In genomic region chr3:188448813-188449212, GRCh38 we compare ENCODE assay signal across 25 cellular contexts.
"Had no signal": no experiment of that assay in that cellular context is flagged by ENCODE, and none has a peak within 500 bp of the region (broad histone marks: within the 10 kb centered on the region; RNA-seq: fewer than 3 reads in every experiment).

No MANE protein-coding gene starts in this region.

- H3K27ac Mint-ChIP-seq: activated CD4-positive, alpha-beta T cell treated with anti-CD3 and anti-CD28 coated beads for 36 hours; activated CD8-positive, alpha-beta T cell treated with anti-CD3 and anti-CD28 coated beads for 36 hours; activated naive CD4-positive, alpha-beta T cell treated with anti-CD3 and anti-CD28 coated beads, Interleukin-2, amount 10 ng/mL, durations not matched to agents 7 days and 5 days; activated naive CD8-positive, alpha-beta T cell treated with anti-CD3 and anti-CD28 coated beads, Interleukin-2, amount 10 ng/mL, durations not matched to agents 7 days and 5 days; activated T-cell treated with anti-CD3 and anti-CD28 coated beads, Interleukin-2, amount 50 U/mL, for 72 hours; activated T-helper 2 cell treated with anti-CD3 and anti-CD28 coated beads, Interferon-gamma antibody, Interleukin-2, Interleukin-4, amounts not matched to agents 10 μg/mL and 5 μg/mL and 100 μg/mL, durations not matched to agents 14 hours and 24 hours and 36 hours; brain; T-cell had no signal

- DNase-seq: activated CD4-positive, alpha-beta T cell treated with anti-CD3 and anti-CD28 coated beads for 36 hours; activated CD4-positive, alpha-beta T cell treated with anti-CD3 and anti-CD28 coated beads, Interleukin-2, amount 50 U/mL, for 1 hour; activated CD8-positive, alpha-beta memory T cell treated with anti-CD3 and anti-CD28 coated beads, Interleukin-2, amount 50 U/mL, for 4 hours; activated CD8-positive, alpha-beta T cell treated with anti-CD3 and anti-CD28 coated beads for 36 hours; activated gamma-delta T cell treated with Interleukin-2 at 50 U/mL for 16 hours; activated naive CD4-positive, alpha-beta T cell treated with anti-CD3 and anti-CD28 coated beads, Interleukin-2, amount 10 ng/mL, durations not matched to agents 7 days and 5 days; activated naive CD8-positive, alpha-beta T cell treated with anti-CD3 and anti-CD28 coated beads, Interleukin-2, amount 10 ng/mL, durations not matched to agents 7 days and 5 days; activated T-cell treated with anti-CD3 and anti-CD28 coated beads, Interleukin-2, amount 50 U/mL, for 72 hours; amygdala; Karpas-422; MM.1S; NCI-H1105 treated with DMSO at 0.1 percent for 48 hours; NCI-H1436 treated with DMSO at 0.1 percent for 48 hours; NCI-H187; NCI-H2081; NCI-H510A treated with DMSO at 0.1 percent for 48 hours; NCI-H69; PC-9; SHP77 treated with DMSO at 0.1 percent for 48 hours; T-cell had no signal

- H3K4me1 Mint-ChIP-seq: brain had no signal

- H3K4me3 Mint-ChIP-seq: activated CD4-positive, alpha-beta T cell treated with anti-CD3 and anti-CD28 coated beads for 36 hours; activated CD8-positive, alpha-beta T cell treated with anti-CD3 and anti-CD28 coated beads for 36 hours; activated naive CD4-positive, alpha-beta T cell treated with anti-CD3 and anti-CD28 coated beads, Interleukin-2, amount 10 ng/mL, durations not matched to agents 7 days and 5 days; activated naive CD8-positive, alpha-beta T cell treated with anti-CD3 and anti-CD28 coated beads, Interleukin-2, amount 10 ng/mL, durations not matched to agents 7 days and 5 days; activated T-cell treated with anti-CD3 and anti-CD28 coated beads, Interleukin-2, amount 50 U/mL, for 72 hours; brain; central memory CD8-positive, alpha-beta T cell; T-cell had no signal

- H3K4me3 ChIP-seq: K562, PC-9 had no signal

- H3K27me3 Mint-ChIP-seq: activated CD4-positive, alpha-beta T cell treated with anti-CD3 and anti-CD28 coated beads for 36 hours; activated CD8-positive, alpha-beta T cell treated with anti-CD3 and anti-CD28 coated beads for 36 hours; activated naive CD4-positive, alpha-beta T cell treated with anti-CD3 and anti-CD28 coated beads, Interleukin-2, amount 10 ng/mL, durations not matched to agents 7 days and 5 days; activated naive CD8-positive, alpha-beta T cell treated with anti-CD3 and anti-CD28 coated beads, Interleukin-2, amount 10 ng/mL, durations not matched to agents 7 days and 5 days; central memory CD8-positive, alpha-beta T cell; T-cell had no signal

- H3K4me2 ChIP-seq: PC-9 had no signal

- ATAC-seq: activated CD4-positive, alpha-beta T cell treated with anti-CD3 and anti-CD28 coated beads for 36 hours; activated CD8-positive, alpha-beta T cell treated with anti-CD3 and anti-CD28 coated beads for 36 hours; activated T-cell treated with anti-CD3 and anti-CD28 coated beads, Interleukin-2, amount 50 U/mL, for 72 hours; K562; T-cell had no signal

- H3K27ac ChIP-seq: PC-9, VCaP had no signal

- H3K9me3 Mint-ChIP-seq: central memory CD8-positive, alpha-beta T cell had no signal
